In genomic region chr4:74339501-74339900, GRCh38 we compare ENCODE assay signal across 22 cellular contexts. TPM values are rescaled to one million over a fixed set of nuclear protein-coding genes. Genes with fewer than 3 reads are reported as not detected.
DNase-seq lines count a peak whose midpoint lies in the region; ATAC-seq and TF ChIP-seq lines count a peak whose summit lies in the region.
"Had no signal": no experiment of that assay in that cellular context is flagged by ENCODE, and none has a peak within 500 bp of the region (broad histone marks: within the 10 kb centered on the region; RNA-seq: fewer than 3 reads in every experiment).

No MANE protein-coding gene starts in this region.

- ATAC-seq in GM19463 (IDR thresholded peaks at IDR 0.05; ENCODE audit: unreplicated experiment) (peak; percentile 36), HG03025 (IDR thresholded peaks at IDR 0.05; ENCODE audit: low FRiP score, unreplicated experiment) (peak; percentile 83), GM18502 (IDR thresholded peaks at IDR 0.05; ENCODE audit: poor library complexity, unreplicated experiment) (no peak)
- ATAC-seq: Panc1, T-cell had no signal

- no peaks in the 10 kb centered on the region for H3K27me3 ChIP-seq in SJCRH30

- H3K4me3 ChIP-seq in SJCRH30 = no peak overlapping the region

- intact Hi-C loops in CD14-positive monocyte (cut with micrococcal nuclease) = no loop called here
- intact Hi-C loops in dendritic cell treated with granulocyte-macrophage colony-stimulating factor and Interleukin-4, amounts not matched to agents 40 ng/mL and 50 ng/mL, for 4 days (cut with micrococcal nuclease) = no loop called here

- H3K36me3 ChIP-seq in SJCRH30 = no peaks in the 10 kb centered on the region

- no peak overlapping the region for H3K4me3 Mint-ChIP-seq in CD14-positive monocyte
- no peak overlapping the region for H3K4me3 Mint-ChIP-seq in dendritic cell treated with granulocyte-macrophage colony-stimulating factor and Interleukin-4, amounts not matched to agents 40 ng/mL and 50 ng/mL, for 4 days
- H3K4me3 Mint-ChIP-seq: T-cell had no signal

- no peak for DNase-seq in CD14-positive monocyte (ENCODE audit: low spot score)
- DNase-seq in GM19238 (ENCODE audit: insufficient read length, low spot score) = no peak
- no peak for DNase-seq in SJCRH30
- DNase-seq: EL; GF-D8; GOT3; NCI-H1105 treated with DMSO at 0.1 percent for 48 hours; NCI-H2029 treated with DMSO at 0.1 percent for 48 hours; NCI-H226; NCI-H510A treated with DMSO at 0.1 percent for 48 hours; NCI-H748 treated with DMSO at 0.1 percent for 48 hours; NK-92 treated with Interleukin-12 subunit alpha and Interleukin-12 subunit beta, amount 100 ng/mL, for 24 hours; T-cell had no signal

- H3K27ac Mint-ChIP-seq in CD14-positive monocyte = peak overlapping the region; percentile 91 to 98 (median 94)
- H3K27ac Mint-ChIP-seq in dendritic cell treated with granulocyte-macrophage colony-stimulating factor and Interleukin-4, amounts not matched to agents 40 ng/mL and 50 ng/mL, for 4 days = peak overlapping the region; percentile 60
- H3K27ac Mint-ChIP-seq: T-cell had no signal

- H3K9me3 ChIP-seq in SJCRH30 (replicated peaks) = no peaks in the 10 kb centered on the region

- peaks cover 8 to 9% of the 10 kb centered on the region in 2 donors for H3K36me3 Mint-ChIP-seq in CD14-positive monocyte
- no peaks in the 10 kb centered on the region for H3K36me3 Mint-ChIP-seq in dendritic cell treated with granulocyte-macrophage colony-stimulating factor and Interleukin-4, amounts not matched to agents 40 ng/mL and 50 ng/mL, for 4 days (ENCODE audit: low read depth)

- no peak overlapping the region for H3K27ac ChIP-seq in SJCRH30
- H3K27ac ChIP-seq: C4-2B, HL-60, KMS-11 had no signal

- H3K4me1 ChIP-seq in SJCRH30 = no peaks in the 10 kb centered on the region

- TF ChIP-seq CTCF in CD14-positive monocyte (IDR thresholded peaks at IDR 0.05) = no peak

- peaks cover 14 to 34% (median 24%) of the 10 kb centered on the region in 7 donors for H3K9me3 Mint-ChIP-seq in CD14-positive monocyte
- H3K9me3 Mint-ChIP-seq in dendritic cell treated with granulocyte-macrophage colony-stimulating factor and Interleukin-4, amounts not matched to agents 40 ng/mL and 50 ng/mL, for 4 days = peaks cover 28% of the 10 kb centered on the region

- H3K4me1 Mint-ChIP-seq in CD14-positive monocyte = peaks cover 38% of the 10 kb centered on the region
- H3K4me1 Mint-ChIP-seq in dendritic cell treated with granulocyte-macrophage colony-stimulating factor and Interleukin-4, amounts not matched to agents 40 ng/mL and 50 ng/mL, for 4 days (ENCODE audit: low read depth) = peaks cover 27% of the 10 kb centered on the region
- H3K4me1 Mint-ChIP-seq: T-cell had no signal

- H3K27me3 Mint-ChIP-seq in CD14-positive monocyte (ENCODE audit: low read depth in 3 of 3) = peaks cover 0 to 1% (median 0%) of the 10 kb centered on the region in 3 donors
- H3K27me3 Mint-ChIP-seq in dendritic cell treated with granulocyte-macrophage colony-stimulating factor and Interleukin-4, amounts not matched to agents 40 ng/mL and 50 ng/mL, for 4 days = no peaks in the 10 kb centered on the region

RNA-seq across cellular contexts. Expression of gene EREG, which starts 25.4 kb away (rescaled TPM):
- polyA plus RNA-seq in CD14-positive monocyte = 1 to 10 TPM; 2.7 to 8.2 TPM
- not detected in 2 replicates for total RNA-seq in SJCRH30 (2014; rRNA removed; shearing (Covaris generic))

RNA-seq across cellular contexts. Expression of gene EPGN, which starts 31.2 kb away (rescaled TPM):
- not detected for polyA plus RNA-seq in CD14-positive monocyte
- not detected in 2 replicates for total RNA-seq in SJCRH30 (2014; rRNA removed; shearing (Covaris generic))
- total RNA-seq: HT-29 had no signal
